8 cellular contexts compared by ENCODE assay signal in the genomic region with DNA sequence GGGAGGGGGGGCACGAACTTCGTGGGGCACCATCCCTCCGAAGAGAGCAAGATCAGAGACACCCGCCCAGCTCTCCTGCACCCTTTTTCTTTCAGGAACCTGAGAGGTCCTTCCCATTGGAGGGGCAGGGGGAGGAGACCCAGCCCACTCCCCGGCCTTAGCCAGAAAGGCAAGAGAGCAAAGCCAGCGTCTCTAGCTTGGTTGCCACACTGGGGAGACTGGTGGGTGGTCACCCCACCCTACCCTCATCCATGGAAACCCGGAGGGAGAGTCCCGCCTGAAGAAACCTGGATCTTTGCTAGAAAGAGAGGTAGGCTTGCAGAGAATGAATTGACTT.
DNase-seq lines count a peak whose midpoint lies in the region; ATAC-seq and FAIRE-seq lines count a peak whose summit lies in the region.

No MANE protein-coding gene starts in this region.

- no peaks in the 10 kb centered on the region for H3K27me3 Mint-ChIP-seq in activated naive CD8-positive, alpha-beta T cell treated with anti-CD3 and anti-CD28 coated beads, Interleukin-2, amount 50 U/mL, for 24 hours

- H3K4me3 Mint-ChIP-seq in activated naive CD8-positive, alpha-beta T cell treated with anti-CD3 and anti-CD28 coated beads, Interleukin-2, amount 50 U/mL, for 24 hours = peak overlapping the region; percentile 86

- peaks cover 9% of the 10 kb centered on the region for H3K36me3 Mint-ChIP-seq in activated naive CD8-positive, alpha-beta T cell treated with anti-CD3 and anti-CD28 coated beads, Interleukin-2, amount 50 U/mL, for 24 hours (ENCODE audit: low read depth)

- peak overlapping the region; percentile 93 for H3K27ac Mint-ChIP-seq in activated naive CD8-positive, alpha-beta T cell treated with anti-CD3 and anti-CD28 coated beads, Interleukin-2, amount 50 U/mL, for 24 hours

- FAIRE-seq in GM19239 (lab: Jason Lieb, UNC) = no peak

- H3K4me3 ChIP-seq in subcutaneous abdominal adipose tissue (ENCODE audit: low read depth in 1 of 5, low read length in 5 of 5) = peak overlapping the region; percentile 86 to 98 (median 92)

- no peaks in the 10 kb centered on the region for H3K27me3 ChIP-seq in subcutaneous abdominal adipose tissue (ENCODE audit: control insufficient read depth in 5 of 5, insufficient read depth in 4 of 5, low read length in 5 of 5)

- H3K36me3 ChIP-seq in subcutaneous abdominal adipose tissue (ENCODE audit: control insufficient read depth in 5 of 5, insufficient read depth in 5 of 5, low read length in 5 of 5) = no peaks in the 10 kb centered on the region

- H3K4me1 Mint-ChIP-seq in activated naive CD8-positive, alpha-beta T cell treated with anti-CD3 and anti-CD28 coated beads, Interleukin-2, amount 50 U/mL, for 24 hours = peaks cover 61% of the 10 kb centered on the region

- no peaks in the 10 kb centered on the region for H3K9me3 ChIP-seq in subcutaneous abdominal adipose tissue (ENCODE audit: control insufficient read depth in 5 of 5, low read length in 5 of 5)

- no peaks in the 10 kb centered on the region for H3K9me3 Mint-ChIP-seq in activated naive CD8-positive, alpha-beta T cell treated with anti-CD3 and anti-CD28 coated beads, Interleukin-2, amount 50 U/mL, for 24 hours

- DNase-seq in activated CD8-positive, alpha-beta memory T cell treated with anti-CD3 and anti-CD28 coated beads, Interleukin-2, amount 50 U/mL, for 48 hours = peak; percentile 66
- no peak for DNase-seq in activated CD8-positive, alpha-beta memory T cell treated with anti-CD3 and anti-CD28 coated beads for 24 hours
- peak; percentile 31 for DNase-seq in activated naive CD8-positive, alpha-beta T cell treated with anti-CD3 and anti-CD28 coated beads, Interleukin-2, amount 50 U/mL, for 24 hours
- DNase-seq in iPS-NIHi11 (ENCODE audit: low spot score) = peak; percentile 63
- DNase-seq in GM19239 (ENCODE audit: insufficient read length, low spot score) = no peak
- no peak for DNase-seq in inferior parietal cortex (ENCODE audit: extremely low spot score)
- DNase-seq in GF-D8 (lab: John Stamatoyannopoulos, UW) = no peak

- peaks cover 14 to 73% (median 62%) of the 10 kb centered on the region in 5 donors for H3K4me1 ChIP-seq in subcutaneous abdominal adipose tissue (ENCODE audit: control insufficient read depth in 5 of 5, insufficient read depth in 5 of 5, low read length in 5 of 5)

- H3K27ac ChIP-seq in subcutaneous abdominal adipose tissue (ENCODE audit: low read depth, low read length) = peak overlapping the region; percentile 97

- ATAC-seq in activated naive CD8-positive, alpha-beta T cell treated with anti-CD3 and anti-CD28 coated beads, Interleukin-2, amount 50 U/mL, for 24 hours = no peak

- peak overlapping the region; percentile 77 to 93 (median 86) for H3K9ac ChIP-seq in subcutaneous abdominal adipose tissue (ENCODE audit: low read length in 5 of 5)

Comparison
In these comparisons a context has a peak if more than half of its experiments do, and no peak if none do; other contexts are left out.
1. DNase-seq: peak in activated CD8-positive, alpha-beta memory T cell treated with anti-CD3 and anti-CD28 coated beads, Interleukin-2, amount 50 U/mL, for 48 hours (single experiment), activated naive CD8-positive, alpha-beta T cell treated with anti-CD3 and anti-CD28 coated beads, Interleukin-2, amount 50 U/mL, for 24 hours (single experiment) and iPS-NIHi11 (single experiment); none in activated CD8-positive, alpha-beta memory T cell treated with anti-CD3 and anti-CD28 coated beads for 24 hours (single experiment), GM19239 (single experiment), inferior parietal cortex (single experiment) and GF-D8 (single experiment).